Comparison of ENCODE assay signal across 8 cellular contexts in the genomic region with DNA sequence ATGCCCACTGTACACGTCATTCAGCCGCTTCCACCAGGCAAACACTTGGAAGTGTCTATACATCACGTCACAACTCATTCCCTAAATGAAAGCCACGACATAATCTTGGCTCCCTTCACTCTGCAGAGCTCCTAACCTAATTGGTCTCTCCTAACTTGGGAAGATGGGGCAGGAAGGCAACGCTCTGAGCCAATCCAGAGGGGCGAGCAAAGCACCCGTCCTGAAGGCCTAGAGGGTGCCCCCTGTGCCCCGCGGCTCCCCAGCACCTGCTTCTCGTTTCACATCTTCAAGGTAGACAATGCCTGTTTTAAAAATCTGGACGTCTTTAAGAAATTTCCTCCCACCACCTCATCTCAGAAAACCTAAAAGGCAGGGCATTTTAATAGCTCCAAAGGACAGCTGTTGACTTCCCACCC. TPM values are rescaled to one million over a fixed set of nuclear protein-coding genes. Genes with fewer than 3 reads are reported as not detected.
DNase-seq lines count a peak whose midpoint lies in the region; ATAC-seq and TF ChIP-seq lines count a peak whose summit lies in the region.

No MANE protein-coding gene starts in this region.

- peak overlapping the region; percentile 98 for H3K4me2 ChIP-seq in hepatocyte
- H3K4me2 ChIP-seq in smooth muscle cell = peak overlapping the region; percentile 100

- H3K4me3 ChIP-seq in hepatocyte (peak overlapping the region; percentile 85), smooth muscle cell (peak overlapping the region; percentile 82)

- H3K9me3 ChIP-seq in hepatocyte (ENCODE audit: low read depth) (no peaks in the 10 kb centered on the region), smooth muscle cell (replicated peaks; ENCODE audit: low read depth) (no peaks in the 10 kb centered on the region)

- peaks cover 50% of the 10 kb centered on the region for H3K36me3 Mint-ChIP-seq in activated T-helper 2 cell treated with anti-CD3 and anti-CD28 coated beads, Interferon-gamma antibody, Interleukin-2, Interleukin-4, amounts not matched to agents 10 μg/mL and 5 μg/mL and 100 μg/mL, durations not matched to agents 14 hours and 24 hours and 36 hours (ENCODE audit: low read depth)

- peaks cover 8% of the 10 kb centered on the region for H3K4me1 ChIP-seq in hepatocyte (ENCODE audit: insufficient read depth)
- H3K4me1 ChIP-seq in smooth muscle cell (ENCODE audit: low read depth) = peaks cover 8% of the 10 kb centered on the region

- H3F3A ChIP-seq in smooth muscle cell (ENCODE audit: low read depth) = no peaks in the 10 kb centered on the region

- peak overlapping the region; percentile 80 for H3K9ac ChIP-seq in smooth muscle cell (ENCODE audit: low read depth)

- H3K27me3 ChIP-seq in hepatocyte (no peaks in the 10 kb centered on the region), smooth muscle cell (ENCODE audit: low read depth) (no peaks in the 10 kb centered on the region)

- no peaks in the 10 kb centered on the region for H3K9me2 ChIP-seq in hepatocyte (replicated peaks; ENCODE audit: insufficient read depth)

- peaks cover 13% of the 10 kb centered on the region for H4K20me1 ChIP-seq in hepatocyte (ENCODE audit: insufficient read depth, poor library complexity, severe bottlenecking)
- H4K20me1 ChIP-seq in smooth muscle cell (ENCODE audit: low read depth) = peaks cover 28% of the 10 kb centered on the region

- 20% methylated on average over 11 of the region's 11 CpGs for WGBS in hepatocyte (ENCODE audit: low lambda C conversion rate, missing lambda C conversion rate)
- WGBS in smooth muscle cell (ENCODE audit: low lambda C conversion rate) = 34% methylated on average over 11 of the region's 11 CpGs

- H3K4me3 Mint-ChIP-seq in activated T-helper 2 cell treated with anti-CD3 and anti-CD28 coated beads, Interferon-gamma antibody, Interleukin-2, Interleukin-4, amounts not matched to agents 10 μg/mL and 5 μg/mL and 100 μg/mL, durations not matched to agents 14 hours and 24 hours and 36 hours (ENCODE audit: low read depth) = peak overlapping the region; percentile 84

- no peaks in the 10 kb centered on the region for H3K36me3 ChIP-seq in hepatocyte (replicated peaks; ENCODE audit: insufficient read depth, low read depth)
- peaks cover 8% of the 10 kb centered on the region for H3K36me3 ChIP-seq in smooth muscle cell (ENCODE audit: low read depth)

- H3K79me2 ChIP-seq in hepatocyte (peaks cover 54% of the 10 kb centered on the region), smooth muscle cell (ENCODE audit: low read depth) (peaks cover 50% of the 10 kb centered on the region)

- peak overlapping the region; percentile 54 for H3K27ac Mint-ChIP-seq in activated T-helper 2 cell treated with anti-CD3 and anti-CD28 coated beads, Interferon-gamma antibody, Interleukin-2, Interleukin-4, amounts not matched to agents 10 μg/mL and 5 μg/mL and 100 μg/mL, durations not matched to agents 14 hours and 24 hours and 36 hours

- H3K9me3 Mint-ChIP-seq in activated T-helper 2 cell treated with anti-CD3 and anti-CD28 coated beads, Interferon-gamma antibody, Interleukin-2, Interleukin-4, amounts not matched to agents 10 μg/mL and 5 μg/mL and 100 μg/mL, durations not matched to agents 14 hours and 24 hours and 36 hours = no peaks in the 10 kb centered on the region

- peaks cover 41% of the 10 kb centered on the region for H3K4me1 Mint-ChIP-seq in activated T-helper 2 cell treated with anti-CD3 and anti-CD28 coated beads, Interferon-gamma antibody, Interleukin-2, Interleukin-4, amounts not matched to agents 10 μg/mL and 5 μg/mL and 100 μg/mL, durations not matched to agents 14 hours and 24 hours and 36 hours (ENCODE audit: low read depth)

- intact Hi-C loops in activated T-helper 2 cell treated with anti-CD3 and anti-CD28 coated beads, Interferon-gamma antibody, Interleukin-2, Interleukin-4, amounts not matched to agents 10 μg/mL and 5 μg/mL and 100 μg/mL, durations not matched to agents 14 hours and 24 hours and 36 hours (cut with micrococcal nuclease) = loop anchor here (2.0 to 10.0 kb wide), 4 partner anchors 50 to 435 kb away; a partner anchor contains a TSS

- DNase-seq in A172 (ENCODE audit: low spot score) (peak; percentile 7), HCEC 1CT (peak; percentile 38), hepatocyte (ENCODE audit: low spot score) (peak; percentile 7), smooth muscle cell (lab: John Stamatoyannopoulos, UW; ENCODE audit: unreplicated experiment) (no peak), amniotic stem cell (lab: John Stamatoyannopoulos, UW) (no peak), ecto neural progenitor cell (ENCODE audit: low spot score) (no peak)
- DNase-seq in activated T-helper 2 cell treated with anti-CD3 and anti-CD28 coated beads, Interferon-gamma antibody, Interleukin-2, Interleukin-4, amounts not matched to agents 10 μg/mL and 5 μg/mL and 100 μg/mL, durations not matched to agents 14 hours and 24 hours and 36 hours (ENCODE audit: low spot score) = no peak

- H2AFZ ChIP-seq in hepatocyte (peak overlapping the region; percentile 68), smooth muscle cell (ENCODE audit: low read depth) (no peak overlapping the region)

- H3K27ac ChIP-seq in hepatocyte = no peak overlapping the region
- H3K27ac ChIP-seq in smooth muscle cell (ENCODE audit: low read depth) = no peak overlapping the region

- no peak for ATAC-seq in GM18868 (IDR thresholded peaks at IDR 0.05; ENCODE audit: unreplicated experiment)

- TF ChIP-seq CTCF in hepatocyte (IDR thresholded peaks at IDR 0.05; ENCODE audit: poor library complexity) (no peak), smooth muscle cell (IDR thresholded peaks at IDR 0.05; ENCODE audit: borderline replicate concordance, insufficient read depth, poor library complexity, severe bottlenecking) (no peak)

- H3K27me3 Mint-ChIP-seq in activated T-helper 2 cell treated with anti-CD3 and anti-CD28 coated beads, Interferon-gamma antibody, Interleukin-2, Interleukin-4, amounts not matched to agents 10 μg/mL and 5 μg/mL and 100 μg/mL, durations not matched to agents 14 hours and 24 hours and 36 hours (ENCODE audit: low read depth) = peaks cover 10% of the 10 kb centered on the region

RNA-seq across cellular contexts. Expression of a gene that starts 1.0 kb away (rescaled TPM):
- 10.1 and 13.7 TPM in 2 replicates for total RNA-seq in A172 (2014; rRNA removed; shearing (Covaris generic))
- 90.5 and 93.9 TPM in 2 replicates for total RNA-seq in activated T-helper 2 cell treated with anti-CD3 and anti-CD28 coated beads, Interferon-gamma antibody, Interleukin-2, Interleukin-4, amounts not matched to agents 10 μg/mL and 5 μg/mL and 100 μg/mL, durations not matched to agents 14 hours and 24 hours and 36 hours
- 51.5 and 58.0 TPM in 2 replicates for total RNA-seq in hepatocyte
- 21.7 and 23.4 TPM in 2 replicates for polyA plus RNA-seq in hepatocyte
- total RNA-seq in smooth muscle cell = 26.3 and 32.3 TPM in 2 replicates
- 16.5 and 21.5 TPM in 2 replicates for polyA plus RNA-seq in smooth muscle cell

Comparison
In these comparisons a context has a peak if more than half of its experiments do, and no peak if none do; other contexts are left out.
1. DNase-seq: peak in A172 (single experiment), HCEC 1CT (single experiment) and hepatocyte (single experiment); none in activated T-helper 2 cell treated with anti-CD3 and anti-CD28 coated beads, Interferon-gamma antibody, Interleukin-2, Interleukin-4, amounts not matched to agents 10 μg/mL and 5 μg/mL and 100 μg/mL, durations not matched to agents 14 hours and 24 hours and 36 hours (single experiment), smooth muscle cell (single experiment), amniotic stem cell (single experiment) and ecto neural progenitor cell (single experiment).